Comparison of ENCODE assay signal across 9 cellular contexts in genomic region chr2:56185582-56186046, GRCh38. TPM values are rescaled to one million over a fixed set of nuclear protein-coding genes. Genes with fewer than 3 reads are reported as not detected.
DNase-seq lines count a peak whose midpoint lies in the region; ATAC-seq and TF ChIP-seq lines count a peak whose summit lies in the region.
"Had no signal": no experiment of that assay in that cellular context is flagged by ENCODE, and none has a peak within 500 bp of the region (broad histone marks: within the 10 kb centered on the region; RNA-seq: fewer than 3 reads in every experiment).

No MANE protein-coding gene starts in this region.

- H3K4me3 ChIP-seq in BE2C (ENCODE audit: low read depth, low read length), result no peak overlapping the region

- no peaks in the 10 kb centered on the region for H3K36me3 ChIP-seq in BE2C

- peaks cover 11% of the 10 kb centered on the region for H3K27me3 Mint-ChIP-seq in osteocyte (ENCODE audit: unreplicated experiment)

- H3K4me1 ChIP-seq in foreskin keratinocyte (no peaks in the 10 kb centered on the region), BE2C (no peaks in the 10 kb centered on the region)

- peaks cover 15% of the 10 kb centered on the region for H3K4me1 Mint-ChIP-seq in osteocyte (ENCODE audit: unreplicated experiment)

- no peaks in the 10 kb centered on the region for H3K9me3 Mint-ChIP-seq in osteocyte (ENCODE audit: unreplicated experiment)

- H3K27me3 ChIP-seq in foreskin keratinocyte, result peaks cover 23% of the 10 kb centered on the region
- H3K27me3 ChIP-seq in BE2C, result peaks cover 43% of the 10 kb centered on the region

- no peaks in the 10 kb centered on the region for H3K9me3 ChIP-seq in BE2C

- H3K27ac Mint-ChIP-seq in osteocyte (ENCODE audit: unreplicated experiment), result peak overlapping the region; percentile 62

- DNase-seq in DMS53 (lab: John Stamatoyannopoulos, UW) (peak; percentile 63), DMS53 treated with DMSO at 0.1 percent for 48 hours (lab: John Stamatoyannopoulos, UW; ENCODE audit: unreplicated experiment) (no peak), RPMI8226 (peak; percentile 5), foreskin keratinocyte (peak; percentile 28 to 100), osteocyte (ENCODE audit: extremely low spot score, unreplicated experiment) (no peak), BE2C (no peak), COLO829 (ENCODE audit: low spot score) (no peak)

- no peaks in the 10 kb centered on the region for H3K36me3 Mint-ChIP-seq in osteocyte (ENCODE audit: unreplicated experiment)

- no peak for TF ChIP-seq CTCF in foreskin keratinocyte (conservative IDR thresholded peaks at IDR 0.05)
- peak; percentile 43 for TF ChIP-seq CTCF in osteocyte (IDR thresholded peaks at IDR 0.05)
- no peak for TF ChIP-seq CTCF in BE2C (IDR thresholded peaks at IDR 0.05; ENCODE audit: low read depth, low read length)

- ATAC-seq in foreskin keratinocyte, result peak; percentile 47
- ATAC-seq in HG03432 (IDR thresholded peaks at IDR 0.05; ENCODE audit: unreplicated experiment), result no peak

- H3K4me3 Mint-ChIP-seq in osteocyte (ENCODE audit: unreplicated experiment), result peak overlapping the region; percentile 87

- no peak overlapping the region for H3K27ac ChIP-seq in foreskin keratinocyte

RNA-seq across cellular contexts. Expression of gene CCDC85A, which starts 1.8 kb away (rescaled TPM):
- 0.03 and 0.04 TPM in 2 replicates for total RNA-seq in foreskin keratinocyte
- 0.02 TPM in 1 of 2 replicates, not detected in the other for polyA plus RNA-seq in foreskin keratinocyte
- 1.5 and 1.7 TPM in 2 replicates for total RNA-seq in osteocyte
- polyA plus RNA-seq in BE2C (2012; ENCODE audit: insufficient read depth, insufficient read length, low read depth), result not detected
- polyA plus RNA-seq: AG04450 had no signal

Comparison
In these comparisons a context has a peak if more than half of its experiments do, and no peak if none do; other contexts are left out.
1. DNase-seq: peak in DMS53 (single experiment), RPMI8226 (single experiment) and foreskin keratinocyte (2 of 2); none in DMS53 treated with DMSO at 0.1 percent for 48 hours (single experiment), osteocyte (single experiment), BE2C (single experiment) and COLO829 (single experiment).